19 cellular contexts compared by ENCODE assay signal in genomic region chr14:73817020-73817419, GRCh38. TPM values are rescaled to one million over a fixed set of nuclear protein-coding genes. Genes with fewer than 3 reads are reported as not detected.
DNase-seq lines count a peak whose midpoint lies in the region; ATAC-seq and TF ChIP-seq lines count a peak whose summit lies in the region.
"Had no signal": no experiment of that assay in that cellular context is flagged by ENCODE, and none has a peak within 500 bp of the region (broad histone marks: within the 10 kb centered on the region; RNA-seq: fewer than 3 reads in every experiment).

No MANE protein-coding gene starts in this region.

- H3K4me3 ChIP-seq in ascending aorta (no peak overlapping the region), esophagus muscularis mucosa (no peak overlapping the region), muscle layer of duodenum (ENCODE audit: low read depth in 1 of 2, low read length in 2 of 2) (no peak overlapping the region), endodermal cell (ENCODE audit: low read length) (no peak overlapping the region)
- H3K4me3 ChIP-seq: GM23248, HAP-1 had no signal

- no peaks in the 10 kb centered on the region for H3K36me3 Mint-ChIP-seq in endodermal cell (ENCODE audit: low read depth)
- H3K36me3 Mint-ChIP-seq: CD4-positive, CD25-positive, alpha-beta regulatory T cell; CD8-positive, alpha-beta memory T cell; IgD-negative memory B cell had no signal

- no peaks in the 10 kb centered on the region for H3K9me3 Mint-ChIP-seq in endodermal cell
- H3K9me3 Mint-ChIP-seq: CD8-positive, alpha-beta memory T cell; IgD-negative memory B cell had no signal

- no peaks in the 10 kb centered on the region for H3K36me3 ChIP-seq in ascending aorta
- H3K36me3 ChIP-seq in esophagus muscularis mucosa = no peaks in the 10 kb centered on the region
- no peaks in the 10 kb centered on the region for H3K36me3 ChIP-seq in muscle layer of duodenum (ENCODE audit: control insufficient read depth in 1 of 2, insufficient read depth in 2 of 2, low read length in 2 of 2)
- no peaks in the 10 kb centered on the region for H3K36me3 ChIP-seq in endodermal cell (ENCODE audit: control insufficient read depth, insufficient read depth, low read length)
- H3K36me3 ChIP-seq: BE2C, HAP-1 had no signal

- DNase-seq in ascending aorta (ENCODE audit: low spot score in 2 of 2) (no peak), esophagus muscularis mucosa (ENCODE audit: extremely low spot score) (no peak), NCI-H1436 treated with DMSO at 0.1 percent for 48 hours (lab: John Stamatoyannopoulos, UW) (no peak), endodermal cell (no peak)
- DNase-seq: ACHN; BE2C; C1 segment of cervical spinal cord; CD4-positive, CD25-positive, alpha-beta regulatory T cell; CD8-positive, alpha-beta memory T cell; COR-L47; DMS 273 treated with DMSO at 0.1 percent for 48 hours; DMS53; DND-41; EL; GM23248 had no signal

- no peak overlapping the region for H3K4me3 Mint-ChIP-seq in endodermal cell
- H3K4me3 Mint-ChIP-seq: CD4-positive, CD25-positive, alpha-beta regulatory T cell; CD8-positive, alpha-beta memory T cell had no signal

- WGBS in esophagus muscularis mucosa = 77% methylated on average over 5 of the region's 5 CpGs
- 91 to 93% methylated on average over 5 of the region's 5 CpGs for WGBS in endodermal cell (ENCODE audit: insufficient coverage in 1 of 2, insufficient read length in 1 of 2), 2 experiments

- no peak for TF ChIP-seq EP300 in esophagus muscularis mucosa (IDR thresholded peaks at IDR 0.05)

- no peaks in the 10 kb centered on the region for H3K9me3 ChIP-seq in ascending aorta
- no peaks in the 10 kb centered on the region for H3K9me3 ChIP-seq in esophagus muscularis mucosa
- H3K9me3 ChIP-seq in muscle layer of duodenum (ENCODE audit: control insufficient read depth in 1 of 2, low read length in 2 of 2) = no peaks in the 10 kb centered on the region
- H3K9me3 ChIP-seq in endodermal cell (ENCODE audit: control insufficient read depth, low read length) = no peaks in the 10 kb centered on the region
- H3K9me3 ChIP-seq: BE2C, HAP-1 had no signal

- H3K27me3 ChIP-seq in ascending aorta (no peaks in the 10 kb centered on the region), esophagus muscularis mucosa (no peaks in the 10 kb centered on the region), muscle layer of duodenum (ENCODE audit: low read depth, low read length) (no peaks in the 10 kb centered on the region), endodermal cell (ENCODE audit: control insufficient read depth, insufficient read depth, low read length, poor library complexity, severe bottlenecking) (no peaks in the 10 kb centered on the region)
- H3K27me3 ChIP-seq: BE2C had no signal

- no peak overlapping the region for H3K9ac ChIP-seq in endodermal cell (ENCODE audit: extremely low read depth, low read length, poor library complexity, severe bottlenecking)
- H3K9ac ChIP-seq: GM23248 had no signal

- H3K27ac ChIP-seq in ascending aorta (peak overlapping the region; percentile 46 to 57), esophagus muscularis mucosa (replicated peaks in 1 of 4) (peak overlapping the region; percentile 5 to 75 (median 40)), muscle layer of duodenum (ENCODE audit: low read length) (peak overlapping the region; percentile 75), endodermal cell (ENCODE audit: low read depth, low read length) (no peak overlapping the region)
- H3K27ac ChIP-seq: GM23248 had no signal

- no peaks in the 10 kb centered on the region for H3K27me3 Mint-ChIP-seq in endodermal cell (ENCODE audit: insufficient read depth)
- H3K27me3 Mint-ChIP-seq: IgD-negative memory B cell had no signal

- TF ChIP-seq POLR2A in esophagus muscularis mucosa (IDR thresholded peaks at IDR 0.05; ENCODE audit: low read depth) = no peak

- no peak for TF ChIP-seq CTCF in ascending aorta (IDR thresholded peaks at IDR 0.05)
- TF ChIP-seq CTCF in esophagus muscularis mucosa (IDR thresholded peaks at IDR 0.05) = no peak
- TF ChIP-seq CTCF in endodermal cell (conservative IDR thresholded peaks at IDR 0.05) = no peak

- H3K4me1 ChIP-seq in ascending aorta = no peaks in the 10 kb centered on the region
- H3K4me1 ChIP-seq in esophagus muscularis mucosa = peaks cover 0 to 9% (median 3%) of the 10 kb centered on the region in 4 donors
- peaks cover 0 to 3% of the 10 kb centered on the region in 2 donors for H3K4me1 ChIP-seq in muscle layer of duodenum (ENCODE audit: control insufficient read depth in 1 of 2, insufficient read depth in 2 of 2, low read length in 2 of 2)
- no peaks in the 10 kb centered on the region for H3K4me1 ChIP-seq in endodermal cell (ENCODE audit: control insufficient read depth, insufficient read depth, low read length)
- H3K4me1 ChIP-seq: BE2C, HAP-1 had no signal

- no peak for ATAC-seq in HG03135 (IDR thresholded peaks at IDR 0.05; ENCODE audit: unreplicated experiment)

- intact Hi-C loops in ascending aorta (cut with DNase I) (no loop called here), esophagus muscularis mucosa (cut with DNase I) (no loop called here)

- H3K27ac Mint-ChIP-seq in endodermal cell = no peak overlapping the region
- H3K27ac Mint-ChIP-seq: CD4-positive, CD25-positive, alpha-beta regulatory T cell; IgD-negative memory B cell had no signal

- H3K4me1 Mint-ChIP-seq in endodermal cell = no peaks in the 10 kb centered on the region

RNA-seq across cellular contexts. Expression of gene PTGR2, which starts 34.6 kb away (rescaled TPM):
- 2.3 TPM for total RNA-seq in ascending aorta
- total RNA-seq in esophagus muscularis mucosa = 1 to 10 TPM; 2.5 to 7.1 (median 4.3) TPM
- 10 to 100 TPM in 1 of 2 donors, 1 to 10 TPM in 1; 7.7 to 21.5 TPM for total RNA-seq in endodermal cell
- 21.0 TPM for polyA plus RNA-seq in endodermal cell (2013, experiment 1 of 2)
- polyA plus RNA-seq in endodermal cell (2013, experiment 2 of 2) = 20.6 TPM
